ENCODE assay signal across 8 cellular contexts in the genomic region with DNA sequence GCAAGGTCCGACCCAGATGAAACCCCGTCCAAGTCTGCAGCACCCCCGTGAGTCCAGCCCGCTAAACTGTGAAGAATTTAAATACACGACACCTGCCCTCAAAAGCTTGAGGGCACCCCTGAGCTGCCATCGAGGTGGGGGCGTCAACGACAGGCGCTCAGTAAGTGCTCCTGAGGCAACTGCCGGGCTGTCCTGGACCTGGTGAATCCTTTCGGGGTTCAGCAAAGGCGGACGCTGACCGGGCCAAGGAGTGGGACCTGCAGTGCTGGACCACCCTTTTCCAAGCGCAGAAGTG. TPM values are rescaled to one million over a fixed set of nuclear protein-coding genes. Genes with fewer than 3 reads are reported as not detected.
DNase-seq lines count a peak whose midpoint lies in the region; ATAC-seq and TF ChIP-seq lines count a peak whose summit lies in the region.

No MANE protein-coding gene starts in this region.

- peaks cover 31% of the 10 kb centered on the region for H3K4me1 Mint-ChIP-seq in HFFc6 (ENCODE audit: low read depth)
- H3K4me1 Mint-ChIP-seq in activated CD4-positive, alpha-beta memory T cell treated with anti-CD3 and anti-CD28 coated beads, Interleukin-2, amount 10 ng/mL, durations not matched to agents 7 days and 5 days: peaks cover 24% of the 10 kb centered on the region

- TF ChIP-seq CTCF in BJ (IDR thresholded peaks at IDR 0.05; ENCODE audit: insufficient read depth, low read depth, low read length) (no peak), HFFc6 (IDR thresholded peaks at IDR 0.05) (no peak)

- H3K27ac Mint-ChIP-seq in HFFc6: peak overlapping the region; percentile 95
- H3K27ac Mint-ChIP-seq in activated CD4-positive, alpha-beta memory T cell treated with anti-CD3 and anti-CD28 coated beads, Interleukin-2, amount 10 ng/mL, durations not matched to agents 7 days and 5 days: no peak overlapping the region

- POLR2A ChIA-PET in BJ (lab: Charles Lee): no interaction called here
- POLR2A ChIA-PET in activated CD4-positive, alpha-beta memory T cell treated with anti-CD3 and anti-CD28 coated beads, Interleukin-2, amount 10 ng/mL, durations not matched to agents 7 days and 5 days (lab: Charles Lee): interaction anchor here (1.0 to 1.9 kb wide), 2 partner anchors 9 to 40 kb away, joined by 3 to 6 read pairs; no protein-coding TSS in a partner anchor

- H3K4me3 Mint-ChIP-seq in HFFc6: peak overlapping the region; percentile 88
- H3K4me3 Mint-ChIP-seq in activated CD4-positive, alpha-beta memory T cell treated with anti-CD3 and anti-CD28 coated beads, Interleukin-2, amount 10 ng/mL, durations not matched to agents 7 days and 5 days: peak overlapping the region; percentile 82

- DNase-seq in BJ (ENCODE audit: low read depth) (no peak), HFFc6 (no peak), HT-29 (ENCODE audit: low spot score) (no peak)
- DNase-seq in activated CD4-positive, alpha-beta memory T cell treated with anti-CD3 and anti-CD28 coated beads, Interleukin-2, amount 10 ng/mL, durations not matched to agents 7 days and 5 days: no peak
- peak; percentile 33 for DNase-seq in stimulated activated naive CD4-positive, alpha-beta T cell treated with Interleukin-2 at 50 U/mL for 16 hours (lab: John Stamatoyannopoulos, UW)
- DNase-seq in stimulated activated CD4-positive, alpha-beta T cell treated with anti-CD3 and anti-CD28 coated beads, Interleukin-2, amount 100 ng/mL, for 48 hours: no peak

- peaks cover 3% of the 10 kb centered on the region; the same call in 1 of the 2 replicates for H3K36me3 ChIP-seq in BJ (ENCODE audit: control insufficient read depth, insufficient read depth, low read length)

- ATAC-seq in HG02798 (IDR thresholded peaks at IDR 0.05; ENCODE audit: poor library complexity, unreplicated experiment): no peak

- H3K27me3 Mint-ChIP-seq in HFFc6 (ENCODE audit: insufficient read depth): peaks cover 6% of the 10 kb centered on the region
- H3K27me3 Mint-ChIP-seq in activated CD4-positive, alpha-beta memory T cell treated with anti-CD3 and anti-CD28 coated beads, Interleukin-2, amount 10 ng/mL, durations not matched to agents 7 days and 5 days: peaks cover 25% of the 10 kb centered on the region

- no peaks in the 10 kb centered on the region for H3K27me3 ChIP-seq in BJ (ENCODE audit: control insufficient read depth, insufficient read depth, low read length)

- H3K9me3 Mint-ChIP-seq in HFFc6: no peaks in the 10 kb centered on the region
- H3K9me3 Mint-ChIP-seq in activated CD4-positive, alpha-beta memory T cell treated with anti-CD3 and anti-CD28 coated beads, Interleukin-2, amount 10 ng/mL, durations not matched to agents 7 days and 5 days: no peaks in the 10 kb centered on the region

- H3K4me3 ChIP-seq in BJ (ENCODE audit: low read depth, low read length) (peak overlapping the region; percentile 89), iPS-11a (ENCODE audit: low read depth, low read length) (peak overlapping the region; percentile 89)

- H3K36me3 Mint-ChIP-seq in HFFc6 (ENCODE audit: low read depth): peaks cover 17% of the 10 kb centered on the region
- H3K36me3 Mint-ChIP-seq in activated CD4-positive, alpha-beta memory T cell treated with anti-CD3 and anti-CD28 coated beads, Interleukin-2, amount 10 ng/mL, durations not matched to agents 7 days and 5 days (ENCODE audit: low read depth): peaks cover 3% of the 10 kb centered on the region

- CTCF ChIA-PET in BJ (lab: Yijun Ruan, JAX): interaction anchor here (0.9 to 2.5 kb wide), 2 partner anchors 13 to 219 kb away, joined by 3 to 11 read pairs; no protein-coding TSS in a partner anchor
- CTCF ChIA-PET in activated CD4-positive, alpha-beta memory T cell treated with anti-CD3 and anti-CD28 coated beads, Interleukin-2, amount 10 ng/mL, durations not matched to agents 7 days and 5 days (lab: Charles Lee): no interaction called here

RNA-seq across cellular contexts. Expression of a gene that starts 0.5 kb away (rescaled TPM):
- polyA plus RNA-seq in BJ (2011; rRNA removed): 19.5 and 29.8 TPM in 2 replicates
- 9.5 and 12.6 TPM in 2 replicates for polyA minus RNA-seq in BJ (2011; rRNA and poly(A)+ RNA removed)
- 10 to 100 TPM; 11.7 to 17.3 (median 13.7) TPM for total RNA-seq in HFFc6 (2021; fragmentation: NEBNext Ultra II Directional; extraction: Animal tissue kit (Norgen Biotek cat#: 25700))
- 10 to 100 TPM; 14.2 to 16.2 TPM for total RNA-seq in activated CD4-positive, alpha-beta memory T cell treated with anti-CD3 and anti-CD28 coated beads, Interleukin-2, amount 10 ng/mL, durations not matched to agents 7 days and 5 days
- 24.5 and 25.8 TPM in 2 replicates for total RNA-seq in HT-29 (2014; rRNA removed; shearing (Covaris generic))
